Comparison of ENCODE assay signal across 1 cellular context in the genomic region with DNA sequence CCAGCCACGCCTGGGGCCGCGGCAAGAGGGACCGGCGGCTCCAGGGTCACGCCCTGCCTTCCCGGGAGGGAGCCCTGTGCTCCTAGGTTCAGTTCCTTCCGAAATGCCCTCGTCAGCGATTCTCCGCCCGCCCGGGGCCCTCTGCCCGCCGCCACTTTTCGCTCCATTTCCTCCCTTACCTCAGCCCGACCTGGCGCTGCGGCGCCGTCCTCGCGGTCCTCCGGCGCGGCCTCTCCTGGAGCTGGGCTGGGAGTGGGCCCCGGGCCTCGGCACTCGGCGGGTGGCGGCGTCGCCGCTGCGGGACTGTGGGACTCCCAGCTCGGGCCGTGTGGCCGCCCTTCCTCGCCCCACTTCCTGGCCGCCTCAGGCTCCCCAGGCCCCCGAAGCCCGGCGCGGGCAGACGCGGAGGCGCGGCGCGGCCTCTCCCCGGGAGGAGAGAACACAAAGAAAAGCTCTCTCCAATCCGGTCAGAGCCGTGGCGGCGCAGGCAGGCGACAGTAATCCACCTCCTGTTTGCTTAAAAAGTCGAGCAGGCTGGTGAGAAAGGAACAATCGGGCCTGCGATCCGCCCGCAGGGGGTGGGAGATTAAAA.
TF ChIP-seq lines count a peak whose summit lies in the region.

No MANE protein-coding gene starts in this region.

TF ChIP-seq in HepG2, 621 proteins besides CTCF, POLR2A, EP300 and RAD21 (continued from another document and continues in another):
- TF ChIP-seq, protein P1, sequence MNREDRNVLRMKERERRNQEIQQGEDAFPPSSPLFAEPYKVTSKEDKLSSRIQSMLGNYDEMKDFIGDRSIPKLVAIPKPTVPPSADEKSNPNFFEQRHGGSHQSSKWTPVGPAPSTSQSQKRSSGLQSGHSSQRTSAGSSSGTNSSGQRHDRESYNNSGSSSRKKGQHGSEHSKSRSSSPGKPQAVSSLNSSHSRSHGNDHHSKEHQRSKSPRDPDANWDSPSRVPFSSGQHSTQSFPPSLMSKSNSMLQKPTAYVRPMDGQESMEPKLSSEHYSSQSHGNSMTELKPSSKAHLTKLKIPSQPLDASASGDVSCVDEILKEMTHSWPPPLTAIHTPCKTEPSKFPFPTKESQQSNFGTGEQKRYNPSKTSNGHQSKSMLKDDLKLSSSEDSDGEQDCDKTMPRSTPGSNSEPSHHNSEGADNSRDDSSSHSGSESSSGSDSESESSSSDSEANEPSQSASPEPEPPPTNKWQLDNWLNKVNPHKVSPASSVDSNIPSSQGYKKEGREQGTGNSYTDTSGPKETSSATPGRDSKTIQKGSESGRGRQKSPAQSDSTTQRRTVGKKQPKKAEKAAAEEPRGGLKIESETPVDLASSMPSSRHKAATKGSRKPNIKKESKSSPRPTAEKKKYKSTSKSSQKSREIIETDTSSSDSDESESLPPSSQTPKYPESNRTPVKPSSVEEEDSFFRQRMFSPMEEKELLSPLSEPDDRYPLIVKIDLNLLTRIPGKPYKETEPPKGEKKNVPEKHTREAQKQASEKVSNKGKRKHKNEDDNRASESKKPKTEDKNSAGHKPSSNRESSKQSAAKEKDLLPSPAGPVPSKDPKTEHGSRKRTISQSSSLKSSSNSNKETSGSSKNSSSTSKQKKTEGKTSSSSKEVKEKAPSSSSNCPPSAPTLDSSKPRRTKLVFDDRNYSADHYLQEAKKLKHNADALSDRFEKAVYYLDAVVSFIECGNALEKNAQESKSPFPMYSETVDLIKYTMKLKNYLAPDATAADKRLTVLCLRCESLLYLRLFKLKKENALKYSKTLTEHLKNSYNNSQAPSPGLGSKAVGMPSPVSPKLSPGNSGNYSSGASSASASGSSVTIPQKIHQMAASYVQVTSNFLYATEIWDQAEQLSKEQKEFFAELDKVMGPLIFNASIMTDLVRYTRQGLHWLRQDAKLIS (CRISPR knock-in tag; IDR thresholded peaks at IDR 0.05): peak; percentile 1
- TF ChIP-seq, protein P2, sequence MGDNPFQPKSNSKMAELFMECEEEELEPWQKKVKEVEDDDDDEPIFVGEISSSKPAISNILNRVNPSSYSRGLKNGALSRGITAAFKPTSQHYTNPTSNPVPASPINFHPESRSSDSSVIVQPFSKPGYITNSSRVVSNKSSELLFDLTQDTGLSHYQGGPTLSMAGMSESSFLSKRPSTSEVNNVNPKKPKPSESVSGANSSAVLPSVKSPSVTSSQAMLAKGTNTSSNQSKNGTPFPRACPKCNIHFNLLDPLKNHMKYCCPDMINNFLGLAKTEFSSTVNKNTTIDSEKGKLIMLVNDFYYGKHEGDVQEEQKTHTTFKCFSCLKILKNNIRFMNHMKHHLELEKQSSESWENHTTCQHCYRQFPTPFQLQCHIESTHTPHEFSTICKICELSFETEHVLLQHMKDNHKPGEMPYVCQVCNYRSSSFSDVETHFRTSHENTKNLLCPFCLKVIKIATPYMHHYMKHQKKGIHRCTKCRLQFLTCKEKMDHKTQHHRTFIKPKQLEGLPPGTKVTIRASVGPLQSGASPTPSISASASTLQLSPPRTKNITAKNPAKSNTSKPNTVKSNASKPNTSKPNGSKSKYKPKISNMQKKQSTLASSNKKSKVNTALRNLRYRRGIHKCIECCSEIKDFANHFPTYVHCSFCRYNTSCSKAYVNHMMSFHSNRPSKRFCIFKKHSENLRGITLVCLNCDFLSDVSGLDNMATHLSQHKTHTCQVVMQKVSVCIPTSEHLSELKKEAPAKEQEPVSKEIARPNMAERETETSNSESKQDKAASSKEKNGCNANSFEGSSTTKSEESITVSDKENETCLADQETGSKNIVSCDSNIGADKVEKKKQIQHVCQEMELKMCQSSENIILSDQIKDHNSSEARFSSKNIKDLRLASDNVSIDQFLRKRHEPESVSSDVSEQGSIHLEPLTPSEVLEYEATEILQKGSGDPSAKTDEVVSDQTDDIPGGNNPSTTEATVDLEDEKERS (CRISPR knock-in tag; IDR thresholded peaks at IDR 0.05): no peak
- TF ChIP-seq CHD2 (IDR thresholded peaks at IDR 0.05; ENCODE audit: low read depth, low read length) (no peak), CBX2 (IDR thresholded peaks at IDR 0.05; ENCODE audit: low read depth, low read length) (peak; percentile 89; the same call in 1 of the 2 replicates), CBX2 (CRISPR knock-in tag; IDR thresholded peaks at IDR 0.05; ENCODE audit: low read depth) (no peak; the same call in 1 of the 2 replicates), NFYB (CRISPR knock-in tag; IDR thresholded peaks at IDR 0.05) (no peak), ATF3 (CRISPR knock-in tag; IDR thresholded peaks at IDR 0.05) (no peak), TOE1 (CRISPR knock-in tag; IDR thresholded peaks at IDR 0.05) (no peak), NFE2L2 (IDR thresholded peaks at IDR 0.05; ENCODE audit: low read length) (no peak), ZNF530 (CRISPR knock-in tag; IDR thresholded peaks at IDR 0.05; ENCODE audit: low read depth) (no peak), ZNF432 (CRISPR knock-in tag; IDR thresholded peaks at IDR 0.05; ENCODE audit: borderline replicate concordance) (no peak), POLR2AphosphoS5 (IDR thresholded peaks at IDR 0.05; ENCODE audit: low read depth, low read length) (no peak), SAP130 (CRISPR knock-in tag; IDR thresholded peaks at IDR 0.05; ENCODE audit: low read depth) (peak; percentile 38; the same call in 1 of the 2 replicates), ZNF550 (CRISPR knock-in tag; IDR thresholded peaks at IDR 0.05; ENCODE audit: borderline replicate concordance) (0 out of 2 replicates have a peak, but pooled peaks have one; percentile 43), ZNF772 (CRISPR knock-in tag; IDR thresholded peaks at IDR 0.05) (no peak; the same call in 1 of the 2 replicates), SNAI1 (CRISPR knock-in tag; IDR thresholded peaks at IDR 0.05; ENCODE audit: borderline replicate concordance) (no peak), ZNF510 (CRISPR knock-in tag; IDR thresholded peaks at IDR 0.05; ENCODE audit: low read depth) (no peak), ZNF710 (CRISPR knock-in tag; IDR thresholded peaks at IDR 0.05; ENCODE audit: borderline replicate concordance) (no peak), CEBPB (IDR thresholded peaks at IDR 0.05; ENCODE audit: borderline replicate concordance, low read depth, low read length) (no peak), KLF9 (CRISPR knock-in tag; IDR thresholded peaks at IDR 0.05; ENCODE audit: low read depth) (no peak), MAX (IDR thresholded peaks at IDR 0.05) (peak; percentile 9; the same call in 1 of the 2 replicates), FOSL2 (CRISPR knock-in tag; IDR thresholded peaks at IDR 0.05) (no peak; the same call in 1 of the 2 replicates), USF2 (IDR thresholded peaks at IDR 0.05; ENCODE audit: low read depth, low read length) (no peak), USF2 (CRISPR knock-in tag; IDR thresholded peaks at IDR 0.05; ENCODE audit: borderline replicate concordance) (no peak), ZBTB1 (CRISPR knock-in tag; IDR thresholded peaks at IDR 0.05; ENCODE audit: borderline replicate concordance) (no peak), MTF2 (CRISPR knock-in tag; IDR thresholded peaks at IDR 0.05; ENCODE audit: borderline replicate concordance) (no peak), HMG20A (CRISPR knock-in tag; IDR thresholded peaks at IDR 0.05; ENCODE audit: borderline replicate concordance) (no peak), ZNF543 (CRISPR knock-in tag; IDR thresholded peaks at IDR 0.05) (no peak), ZNF569 (CRISPR knock-in tag; IDR thresholded peaks at IDR 0.05; ENCODE audit: borderline replicate concordance) (no peak), HOXD1 (CRISPR knock-in tag; IDR thresholded peaks at IDR 0.05) (no peak), ZNF782 (CRISPR knock-in tag; IDR thresholded peaks at IDR 0.05; ENCODE audit: borderline replicate concordance) (no peak)
- TF ChIP-seq, protein P3, sequence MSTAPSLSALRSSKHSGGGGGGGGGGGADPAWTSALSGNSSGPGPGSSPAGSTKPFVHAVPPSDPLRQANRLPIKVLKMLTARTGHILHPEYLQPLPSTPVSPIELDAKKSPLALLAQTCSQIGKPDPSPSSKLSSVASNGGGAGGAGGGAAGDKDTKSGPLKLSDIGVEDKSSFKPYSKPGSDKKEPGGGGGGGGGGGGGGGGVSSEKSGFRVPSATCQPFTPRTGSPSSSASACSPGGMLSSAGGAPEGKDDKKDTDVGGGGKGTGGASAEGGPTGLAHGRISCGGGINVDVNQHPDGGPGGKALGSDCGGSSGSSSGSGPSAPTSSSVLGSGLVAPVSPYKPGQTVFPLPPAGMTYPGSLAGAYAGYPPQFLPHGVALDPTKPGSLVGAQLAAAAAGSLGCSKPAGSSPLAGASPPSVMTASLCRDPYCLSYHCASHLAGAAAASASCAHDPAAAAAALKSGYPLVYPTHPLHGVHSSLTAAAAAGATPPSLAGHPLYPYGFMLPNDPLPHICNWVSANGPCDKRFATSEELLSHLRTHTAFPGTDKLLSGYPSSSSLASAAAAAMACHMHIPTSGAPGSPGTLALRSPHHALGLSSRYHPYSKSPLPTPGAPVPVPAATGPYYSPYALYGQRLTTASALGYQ (CRISPR knock-in tag; IDR thresholded peaks at IDR 0.05): peak; percentile 77; the same call in 1 of the 2 replicates
- TF ChIP-seq, protein P4, sequence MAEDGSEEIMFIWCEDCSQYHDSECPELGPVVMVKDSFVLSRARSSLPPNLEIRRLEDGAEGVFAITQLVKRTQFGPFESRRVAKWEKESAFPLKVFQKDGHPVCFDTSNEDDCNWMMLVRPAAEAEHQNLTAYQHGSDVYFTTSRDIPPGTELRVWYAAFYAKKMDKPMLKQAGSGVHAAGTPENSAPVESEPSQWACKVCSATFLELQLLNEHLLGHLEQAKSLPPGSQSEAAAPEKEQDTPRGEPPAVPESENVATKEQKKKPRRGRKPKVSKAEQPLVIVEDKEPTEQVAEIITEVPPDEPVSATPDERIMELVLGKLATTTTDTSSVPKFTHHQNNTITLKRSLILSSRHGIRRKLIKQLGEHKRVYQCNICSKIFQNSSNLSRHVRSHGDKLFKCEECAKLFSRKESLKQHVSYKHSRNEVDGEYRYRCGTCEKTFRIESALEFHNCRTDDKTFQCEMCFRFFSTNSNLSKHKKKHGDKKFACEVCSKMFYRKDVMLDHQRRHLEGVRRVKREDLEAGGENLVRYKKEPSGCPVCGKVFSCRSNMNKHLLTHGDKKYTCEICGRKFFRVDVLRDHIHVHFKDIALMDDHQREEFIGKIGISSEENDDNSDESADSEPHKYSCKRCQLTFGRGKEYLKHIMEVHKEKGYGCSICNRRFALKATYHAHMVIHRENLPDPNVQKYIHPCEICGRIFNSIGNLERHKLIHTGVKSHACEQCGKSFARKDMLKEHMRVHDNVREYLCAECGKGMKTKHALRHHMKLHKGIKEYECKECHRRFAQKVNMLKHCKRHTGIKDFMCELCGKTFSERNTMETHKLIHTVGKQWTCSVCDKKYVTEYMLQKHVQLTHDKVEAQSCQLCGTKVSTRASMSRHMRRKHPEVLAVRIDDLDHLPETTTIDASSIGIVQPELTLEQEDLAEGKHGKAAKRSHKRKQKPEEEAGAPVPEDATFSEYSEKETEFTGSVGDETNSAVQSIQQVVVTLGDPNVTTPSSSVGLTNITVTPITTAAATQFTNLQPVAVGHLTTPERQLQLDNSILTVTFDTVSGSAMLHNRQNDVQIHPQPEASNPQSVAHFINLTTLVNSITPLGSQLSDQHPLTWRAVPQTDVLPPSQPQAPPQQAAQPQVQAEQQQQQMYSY (CRISPR knock-in tag; IDR thresholded peaks at IDR 0.05): 0 out of 2 replicates have a peak, but pooled peaks have one; percentile 18
- TF ChIP-seq, protein P5, sequence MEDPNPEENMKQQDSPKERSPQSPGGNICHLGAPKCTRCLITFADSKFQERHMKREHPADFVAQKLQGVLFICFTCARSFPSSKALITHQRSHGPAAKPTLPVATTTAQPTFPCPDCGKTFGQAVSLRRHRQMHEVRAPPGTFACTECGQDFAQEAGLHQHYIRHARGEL (CRISPR knock-in tag; IDR thresholded peaks at IDR 0.05): no peak
- TF ChIP-seq, protein P6, sequence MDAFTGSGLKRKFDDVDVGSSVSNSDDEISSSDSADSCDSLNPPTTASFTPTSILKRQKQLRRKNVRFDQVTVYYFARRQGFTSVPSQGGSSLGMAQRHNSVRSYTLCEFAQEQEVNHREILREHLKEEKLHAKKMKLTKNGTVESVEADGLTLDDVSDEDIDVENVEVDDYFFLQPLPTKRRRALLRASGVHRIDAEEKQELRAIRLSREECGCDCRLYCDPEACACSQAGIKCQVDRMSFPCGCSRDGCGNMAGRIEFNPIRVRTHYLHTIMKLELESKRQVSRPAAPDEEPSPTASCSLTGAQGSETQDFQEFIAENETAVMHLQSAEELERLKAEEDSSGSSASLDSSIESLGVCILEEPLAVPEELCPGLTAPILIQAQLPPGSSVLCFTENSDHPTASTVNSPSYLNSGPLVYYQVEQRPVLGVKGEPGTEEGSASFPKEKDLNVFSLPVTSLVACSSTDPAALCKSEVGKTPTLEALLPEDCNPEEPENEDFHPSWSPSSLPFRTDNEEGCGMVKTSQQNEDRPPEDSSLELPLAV (CRISPR knock-in tag; conservative IDR thresholded peaks at IDR 0.05; ENCODE audit: low read depth): no peak
